ENCODE assay signal across 8 cellular contexts in genomic region chr11:118252688-118253087, GRCh38. TPM values are rescaled to one million over a fixed set of nuclear protein-coding genes. Genes with fewer than 3 reads are reported as not detected.
A peak's percentile ranks its signal among the peaks of the same experiment; 100 is the strongest.
DNase-seq lines count a peak whose midpoint lies in the region; ATAC-seq and TF ChIP-seq lines count a peak whose summit lies in the region.

No MANE protein-coding gene starts in this region.

- DNase-seq in stimulated activated naive CD8-positive, alpha-beta T cell treated with anti-CD3 and anti-CD28 coated beads, Interleukin-15, Interleukin-2, amounts not matched to agents 100 U/mL and 50 U/mL, for 24 hours = no peak
- no peak for DNase-seq in activated CD4-positive, alpha-beta memory T cell treated with anti-CD3 and anti-CD28 coated beads, Interleukin-2, amount 10 ng/mL, durations not matched to agents 7 days and 5 days
- no peak for DNase-seq in right lobe of liver
- DNase-seq in vagina (ENCODE audit: extremely low spot score in 2 of 2) = no peak
- DNase-seq in islet precursor cell = no peak
- DNase-seq in cerebellar nuclear complex (lab: John Stamatoyannopoulos, UW) = no peak
- no peak for DNase-seq in midbrain (lab: John Stamatoyannopoulos, UW)

- no peaks in the 10 kb centered on the region for H3K27me3 Mint-ChIP-seq in stimulated activated naive CD8-positive, alpha-beta T cell treated with anti-CD3 and anti-CD28 coated beads, Interleukin-15, Interleukin-2, amounts not matched to agents 100 ng/mL and 50 ng/mL, for 24 hours
- no peaks in the 10 kb centered on the region for H3K27me3 Mint-ChIP-seq in activated CD4-positive, alpha-beta memory T cell treated with anti-CD3 and anti-CD28 coated beads, Interleukin-2, amount 10 ng/mL, durations not matched to agents 7 days and 5 days

- TF ChIP-seq POLR2A in right lobe of liver (IDR thresholded peaks at IDR 0.05) = no peak
- no peak for TF ChIP-seq POLR2A in vagina (IDR thresholded peaks at IDR 0.05)

- POLR2A ChIA-PET in activated CD4-positive, alpha-beta memory T cell treated with anti-CD3 and anti-CD28 coated beads, Interleukin-2, amount 10 ng/mL, durations not matched to agents 7 days and 5 days (lab: Charles Lee) = interaction anchor here (0.9 to 4.1 kb wide), 22 partner anchors 9 to 107 kb away, joined by 3 to 54 read pairs (median 6); partner anchors contain the start of genes CD3D, CD3E, CD3G and JAML

- no peaks in the 10 kb centered on the region for H3K9me3 Mint-ChIP-seq in stimulated activated naive CD8-positive, alpha-beta T cell treated with anti-CD3 and anti-CD28 coated beads, Interleukin-15, Interleukin-2, amounts not matched to agents 100 ng/mL and 50 ng/mL, for 24 hours
- H3K9me3 Mint-ChIP-seq in activated CD4-positive, alpha-beta memory T cell treated with anti-CD3 and anti-CD28 coated beads, Interleukin-2, amount 10 ng/mL, durations not matched to agents 7 days and 5 days = no peaks in the 10 kb centered on the region

- peaks cover 42% of the 10 kb centered on the region for H3K36me3 Mint-ChIP-seq in stimulated activated naive CD8-positive, alpha-beta T cell treated with anti-CD3 and anti-CD28 coated beads, Interleukin-15, Interleukin-2, amounts not matched to agents 100 ng/mL and 50 ng/mL, for 24 hours (ENCODE audit: low read depth)
- peaks cover 14% of the 10 kb centered on the region for H3K36me3 Mint-ChIP-seq in activated CD4-positive, alpha-beta memory T cell treated with anti-CD3 and anti-CD28 coated beads, Interleukin-2, amount 10 ng/mL, durations not matched to agents 7 days and 5 days (ENCODE audit: low read depth)

- peaks cover 0 to 2% (median 0%) of the 10 kb centered on the region in 4 donors for H3K4me1 ChIP-seq in right lobe of liver
- peaks cover 8% of the 10 kb centered on the region for H3K4me1 ChIP-seq in vagina

- H3K27ac ChIP-seq in right lobe of liver (no peak overlapping the region), vagina (peak overlapping the region; percentile 78)

- peaks cover 47% of the 10 kb centered on the region for H3K4me1 Mint-ChIP-seq in stimulated activated naive CD8-positive, alpha-beta T cell treated with anti-CD3 and anti-CD28 coated beads, Interleukin-15, Interleukin-2, amounts not matched to agents 100 ng/mL and 50 ng/mL, for 24 hours (ENCODE audit: low read depth)
- peaks cover 37% of the 10 kb centered on the region for H3K4me1 Mint-ChIP-seq in activated CD4-positive, alpha-beta memory T cell treated with anti-CD3 and anti-CD28 coated beads, Interleukin-2, amount 10 ng/mL, durations not matched to agents 7 days and 5 days

- intact Hi-C loops in right lobe of liver (cut with DNase I) (no loop called here), vagina (cut with DNase I) (no loop called here)

- H3K4me3 ChIP-seq in right lobe of liver = peak overlapping the region in 2 of 3 donors; percentile 83 to 93
- H3K4me3 ChIP-seq in vagina = peak overlapping the region; percentile 58 to 67

- peaks cover 0 to 5% (median 0%) of the 10 kb centered on the region in 4 donors for H3K36me3 ChIP-seq in right lobe of liver
- no peaks in the 10 kb centered on the region for H3K36me3 ChIP-seq in vagina

- TF ChIP-seq CTCF in right lobe of liver (IDR thresholded peaks at IDR 0.05) (no peak), vagina (IDR thresholded peaks at IDR 0.05) (no peak)

- peak overlapping the region; percentile 99 for H3K27ac Mint-ChIP-seq in stimulated activated naive CD8-positive, alpha-beta T cell treated with anti-CD3 and anti-CD28 coated beads, Interleukin-15, Interleukin-2, amounts not matched to agents 100 ng/mL and 50 ng/mL, for 24 hours
- H3K27ac Mint-ChIP-seq in activated CD4-positive, alpha-beta memory T cell treated with anti-CD3 and anti-CD28 coated beads, Interleukin-2, amount 10 ng/mL, durations not matched to agents 7 days and 5 days = no peak overlapping the region

- no peak for ATAC-seq in stimulated activated naive CD8-positive, alpha-beta T cell treated with anti-CD3 and anti-CD28 coated beads, Interleukin-15, Interleukin-2, amounts not matched to agents 100 U/mL and 50 U/mL, for 24 hours
- ATAC-seq in right lobe of liver = peak in 1 of 4 donors; percentile 20

- no peaks in the 10 kb centered on the region for H3K27me3 ChIP-seq in right lobe of liver
- no peaks in the 10 kb centered on the region for H3K27me3 ChIP-seq in vagina

- CTCF ChIA-PET in activated CD4-positive, alpha-beta memory T cell treated with anti-CD3 and anti-CD28 coated beads, Interleukin-2, amount 10 ng/mL, durations not matched to agents 7 days and 5 days (lab: Charles Lee) = interaction anchor here (0.6 to 3.6 kb wide), 5 partner anchors 11 to 200 kb away, joined by 3 to 34 read pairs (median 3); partner anchors contain the start of genes JAML and MPZL2

- WGBS in right lobe of liver (ENCODE audit: insufficient coverage, low coverage, low lambda C conversion rate, missing lambda C conversion rate) = 69% methylated on average over 3 of the region's 3 CpGs

- peak overlapping the region; percentile 98 for H3K4me3 Mint-ChIP-seq in stimulated activated naive CD8-positive, alpha-beta T cell treated with anti-CD3 and anti-CD28 coated beads, Interleukin-15, Interleukin-2, amounts not matched to agents 100 ng/mL and 50 ng/mL, for 24 hours
- peak overlapping the region; percentile 93 for H3K4me3 Mint-ChIP-seq in activated CD4-positive, alpha-beta memory T cell treated with anti-CD3 and anti-CD28 coated beads, Interleukin-2, amount 10 ng/mL, durations not matched to agents 7 days and 5 days

- no peaks in the 10 kb centered on the region for H3K9me3 ChIP-seq in right lobe of liver
- H3K9me3 ChIP-seq in vagina = no peaks in the 10 kb centered on the region

RNA-seq across cellular contexts. Expression of gene MPZL3, which starts 0.5 kb away (rescaled TPM):
- total RNA-seq in activated CD4-positive, alpha-beta memory T cell treated with anti-CD3 and anti-CD28 coated beads, Interleukin-2, amount 10 ng/mL, durations not matched to agents 7 days and 5 days = 10 to 100 TPM; 34.0 to 34.9 TPM
- total RNA-seq in right lobe of liver (1 to 10 TPM; 2.7 to 9.3 (median 6.8) TPM), vagina (9.1 TPM)

RNA-seq across cellular contexts. Expression of gene MPZL2, which starts 11.4 kb away (rescaled TPM):
- total RNA-seq in activated CD4-positive, alpha-beta memory T cell treated with anti-CD3 and anti-CD28 coated beads, Interleukin-2, amount 10 ng/mL, durations not matched to agents 7 days and 5 days = 1 to 10 TPM; 3.8 to 5.3 TPM
- total RNA-seq in right lobe of liver (10 to 100 TPM; 13.0 to 32.4 (median 21.2) TPM), vagina (165 TPM)

RNA-seq across cellular contexts. Expression of gene JAML, which starts 27.9 kb away (rescaled TPM):
- total RNA-seq in activated CD4-positive, alpha-beta memory T cell treated with anti-CD3 and anti-CD28 coated beads, Interleukin-2, amount 10 ng/mL, durations not matched to agents 7 days and 5 days = 100 to 1,000 TPM; 102 to 103 TPM
- 1 to 10 TPM; 1.5 to 9.1 (median 3.2) TPM for total RNA-seq in right lobe of liver
- 17.2 TPM for total RNA-seq in vagina

RNA-seq across cellular contexts. Expression of gene CD3E, which starts 51.8 kb away (rescaled TPM):
- total RNA-seq in activated CD4-positive, alpha-beta memory T cell treated with anti-CD3 and anti-CD28 coated beads, Interleukin-2, amount 10 ng/mL, durations not matched to agents 7 days and 5 days = 100 to 1,000 TPM; 639 to 653 TPM
- total RNA-seq in right lobe of liver = 1 to 10 TPM in 2 of 6 experiments, under 1 TPM in 4; 0.55 to 1.5 (median 0.90) TPM
- 6.9 TPM for total RNA-seq in vagina
